9 cellular contexts compared by ENCODE assay signal in the genomic region with DNA sequence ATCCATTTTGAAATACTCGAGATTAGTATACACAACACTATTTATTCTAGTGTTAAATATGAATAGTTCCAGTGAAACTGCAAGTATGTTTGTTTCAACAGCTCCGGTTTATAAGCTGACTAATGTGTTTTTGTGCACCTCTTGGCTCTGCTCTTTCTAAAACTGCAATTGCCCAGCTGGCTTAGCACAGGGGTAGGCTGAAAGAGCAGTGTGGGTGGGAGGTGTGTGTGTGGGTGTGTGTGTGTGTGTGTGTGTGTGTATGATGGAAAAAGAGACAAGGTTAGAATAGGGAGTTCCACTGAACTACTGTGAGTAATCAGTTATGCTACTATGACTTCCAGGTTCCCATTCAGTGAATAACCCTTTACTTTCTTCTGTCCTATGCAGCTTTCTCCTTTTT. TPM values are rescaled to one million over a fixed set of nuclear protein-coding genes. Genes with fewer than 3 reads are reported as not detected.
A peak's percentile ranks its signal among the peaks of the same experiment; 100 is the strongest.
DNase-seq lines count a peak whose midpoint lies in the region; ATAC-seq, FAIRE-seq and TF ChIP-seq lines count a peak whose summit lies in the region.
"Had no signal": no experiment of that assay in that cellular context is flagged by ENCODE, and none has a peak within 500 bp of the region (broad histone marks: within the 10 kb centered on the region; RNA-seq: fewer than 3 reads in every experiment).

No MANE protein-coding gene starts in this region.

- peak overlapping the region; percentile 71 for H3K4me3 Mint-ChIP-seq in activated T-helper 17 cell treated with anti-CD3 and anti-CD28 coated beads, Interleukin-2, amount 50 U/mL, for 72 hours
- no peak overlapping the region for H3K4me3 Mint-ChIP-seq in immature natural killer cell

- DNase-seq in GM12892 (ENCODE audit: insufficient read length) (peak; percentile 17), cortex of kidney (lab: John Stamatoyannopoulos, UW) (no peak), cerebellar nuclear complex (lab: John Stamatoyannopoulos, UW) (no peak), immature natural killer cell (no peak)
- peak; percentile 54 to 59 for DNase-seq in stimulated activated CD4-positive, alpha-beta T cell treated with anti-CD3 and anti-CD28 coated beads, Interleukin-12 subunit alpha, Interleukin-12 subunit beta, amount 100 ng/mL, for 24 hours (ENCODE audit: low read depth in 2 of 2)
- DNase-seq: NCI-H2171 treated with DMSO at 0.1 percent for 48 hours had no signal

- TF ChIP-seq POLR2A in GM12892 (IDR thresholded peaks at IDR 0.05; ENCODE audit: low read depth, low read length): no peak

- H3K9me3 Mint-ChIP-seq in activated T-helper 17 cell treated with anti-CD3 and anti-CD28 coated beads, Interleukin-2, amount 50 U/mL, for 72 hours: peaks cover 4% of the 10 kb centered on the region
- H3K9me3 Mint-ChIP-seq in immature natural killer cell: peaks cover 0 to 2% (median 0%) of the 10 kb centered on the region in 6 donors

- no peaks in the 10 kb centered on the region for H3K27me3 Mint-ChIP-seq in activated T-helper 17 cell treated with anti-CD3 and anti-CD28 coated beads, Interleukin-2, amount 50 U/mL, for 72 hours
- H3K27me3 Mint-ChIP-seq in immature natural killer cell (ENCODE audit: low read depth in 3 of 3): no peaks in the 10 kb centered on the region

- H3K27ac Mint-ChIP-seq in activated T-helper 17 cell treated with anti-CD3 and anti-CD28 coated beads, Interleukin-2, amount 50 U/mL, for 72 hours: peak overlapping the region; percentile 94
- H3K27ac Mint-ChIP-seq in immature natural killer cell: no peak overlapping the region

- H3K4me1 Mint-ChIP-seq in activated T-helper 17 cell treated with anti-CD3 and anti-CD28 coated beads, Interleukin-2, amount 50 U/mL, for 72 hours: peaks cover 30% of the 10 kb centered on the region
- peaks cover 0 to 2% of the 10 kb centered on the region in 2 donors for H3K4me1 Mint-ChIP-seq in immature natural killer cell

- peak; percentile 87 for FAIRE-seq in GM12892 (lab: Jason Lieb, UNC)

- ATAC-seq in HG02623 (IDR thresholded peaks at IDR 0.05; ENCODE audit: unreplicated experiment) (peak; percentile 77), GM21528 (IDR thresholded peaks at IDR 0.05; ENCODE audit: low FRiP score, unreplicated experiment) (no peak)
- peak; percentile 95 for ATAC-seq in activated T-helper 17 cell treated with anti-CD3 and anti-CD28 coated beads, Interleukin-2, amount 50 U/mL, for 72 hours (replicated peaks)

- H3K36me3 Mint-ChIP-seq in activated T-helper 17 cell treated with anti-CD3 and anti-CD28 coated beads, Interleukin-2, amount 50 U/mL, for 72 hours (ENCODE audit: low read depth): peaks cover 7% of the 10 kb centered on the region
- H3K36me3 Mint-ChIP-seq in immature natural killer cell: peaks cover 0 to 11% (median 0%) of the 10 kb centered on the region in 3 donors

RNA-seq across cellular contexts. Expression of a gene that starts 37.8 kb away (rescaled TPM):
- polyA plus RNA-seq in GM12892 (2012; ENCODE audit: missing spikeins): 26.3 TPM
- 100 to 1,000 TPM in 1 of 2 donors, 10 to 100 TPM in 1; 46.7 to 146 TPM for total RNA-seq in activated T-helper 17 cell treated with anti-CD3 and anti-CD28 coated beads, Interleukin-2, amount 50 U/mL, for 72 hours
- polyA plus RNA-seq in immature natural killer cell: 10 to 100 TPM in 1 of 3 donors, 1 to 10 TPM in 2; 4.3 to 10.2 (median 4.5) TPM

Comparison
In these comparisons a context has a peak if more than half of its experiments do, and no peak if none do; other contexts are left out.
1. DNase-seq: peak in GM12892 (single experiment) and stimulated activated CD4-positive, alpha-beta T cell treated with anti-CD3 and anti-CD28 coated beads, Interleukin-12 subunit alpha, Interleukin-12 subunit beta, amount 100 ng/mL, for 24 hours (2 of 2); none in cortex of kidney (single experiment), cerebellar nuclear complex (0 of 2) and immature natural killer cell (0 of 3).